15 cellular contexts compared by ENCODE assay signal in the genomic region with DNA sequence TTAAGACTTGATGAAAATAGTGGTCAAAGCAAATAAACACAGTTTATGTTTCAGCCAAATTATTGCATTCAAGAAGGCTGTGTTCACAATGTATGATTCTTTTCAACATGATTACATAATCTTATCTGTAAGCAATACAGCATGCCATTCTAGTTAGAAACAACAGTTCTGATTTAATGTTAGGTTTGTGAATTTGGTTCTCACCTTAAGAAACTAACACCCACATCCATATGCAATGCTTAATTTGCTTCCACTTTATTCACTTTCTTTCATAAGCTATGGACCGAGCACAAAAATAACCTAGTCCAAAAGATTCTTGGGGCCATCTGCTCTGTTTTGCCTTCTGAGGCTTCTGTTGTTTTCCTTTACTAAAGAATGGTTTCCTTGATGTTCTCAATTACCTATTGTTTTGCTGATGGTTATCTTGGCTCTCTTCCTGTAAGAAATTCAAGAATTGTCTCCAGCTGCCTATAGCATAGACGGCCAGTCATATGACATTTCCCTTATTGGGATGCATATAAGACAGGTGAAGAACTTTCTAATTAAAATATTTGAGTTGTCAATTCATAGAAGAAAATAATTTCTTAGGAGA.
"Had no signal": no experiment of that assay in that cellular context is flagged by ENCODE, and none has a peak within 500 bp of the region (broad histone marks: within the 10 kb centered on the region; RNA-seq: fewer than 3 reads in every experiment).

No MANE protein-coding gene starts in this region.

- H3K4me1 ChIP-seq: gastroesophageal sphincter, prostate gland, right lobe of liver, upper lobe of right lung had no signal

- H3K27me3 Mint-ChIP-seq: activated T-helper 17 cell treated with anti-CD3 and anti-CD28 coated beads, Interleukin-2, amount 50 U/mL, for 72 hours; naive thymus-derived CD4-positive, alpha-beta T cell had no signal

- FAIRE-seq: astrocyte, colon had no signal

- H3K36me3 ChIP-seq: gastroesophageal sphincter, prostate gland, right lobe of liver, upper lobe of right lung had no signal

- H3K4me3 ChIP-seq: gastroesophageal sphincter, hepatocyte, prostate gland, right lobe of liver, upper lobe of right lung had no signal

- H2AFZ ChIP-seq: hepatocyte had no signal

- H3K9me3 ChIP-seq: gastroesophageal sphincter, prostate gland, right lobe of liver, upper lobe of right lung had no signal

- H3K9me3 Mint-ChIP-seq: activated naive CD4-positive, alpha-beta T cell treated with anti-CD3 and anti-CD28 coated beads for 36 hours had no signal

- H3K27ac Mint-ChIP-seq: activated naive CD4-positive, alpha-beta T cell treated with anti-CD3 and anti-CD28 coated beads for 36 hours; activated T-helper 17 cell treated with anti-CD3 and anti-CD28 coated beads, Interleukin-2, amount 50 U/mL, for 72 hours; naive thymus-derived CD4-positive, alpha-beta T cell had no signal

- ATAC-seq: activated T-helper 17 cell treated with anti-CD3 and anti-CD28 coated beads, Interleukin-2, amount 50 U/mL, for 72 hours; gastroesophageal sphincter; naive thymus-derived CD4-positive, alpha-beta T cell; right lobe of liver; upper lobe of right lung had no signal

- H3K27ac ChIP-seq: gastroesophageal sphincter, hepatocyte, prostate gland, right lobe of liver, upper lobe of right lung had no signal

- H3K79me2 ChIP-seq: hepatocyte had no signal

- H3K4me1 Mint-ChIP-seq: activated T-helper 17 cell treated with anti-CD3 and anti-CD28 coated beads, Interleukin-2, amount 50 U/mL, for 72 hours had no signal

- H3K27me3 ChIP-seq: gastroesophageal sphincter, hepatocyte, right lobe of liver, upper lobe of right lung had no signal

- H3K4me2 ChIP-seq: hepatocyte had no signal

- DNase-seq: activated CD4-positive, alpha-beta T cell treated with anti-CD3 and anti-CD28 coated beads, Interleukin-2, amount 50 U/mL, for 1 hour; activated naive CD4-positive, alpha-beta T cell treated with anti-CD3 and anti-CD28 coated beads for 36 hours; activated T-cell treated with anti-CD3 and anti-CD28 coated beads for 4 hours; effector CD4-positive, alpha-beta T cell; naive thymus-derived CD4-positive, alpha-beta T cell; right lobe of liver; stimulated activated naive CD4-positive, alpha-beta T cell; T-helper 1 cell; upper lobe of right lung had no signal

- H3K4me3 Mint-ChIP-seq: activated naive CD4-positive, alpha-beta T cell treated with anti-CD3 and anti-CD28 coated beads for 36 hours; activated T-helper 17 cell treated with anti-CD3 and anti-CD28 coated beads, Interleukin-2, amount 50 U/mL, for 72 hours; naive thymus-derived CD4-positive, alpha-beta T cell had no signal
